In genomic region chr5:166948679-166949078, GRCh38 we compare ENCODE assay signal across 1 cellular context.
TF ChIP-seq lines count a peak whose summit lies in the region.

No MANE protein-coding gene starts in this region.

TF ChIP-seq in IMR-90, 13 proteins besides CTCF, POLR2A, EP300 and RAD21 (continued from another document):
- TF ChIP-seq USF2 (IDR thresholded peaks at IDR 0.05; ENCODE audit: low read depth, low read length) (no peak), MAFK (IDR thresholded peaks at IDR 0.05; ENCODE audit: low read depth, low read length) (peak; percentile 65)
